1 cellular context compared by ENCODE assay signal in the genomic region with DNA sequence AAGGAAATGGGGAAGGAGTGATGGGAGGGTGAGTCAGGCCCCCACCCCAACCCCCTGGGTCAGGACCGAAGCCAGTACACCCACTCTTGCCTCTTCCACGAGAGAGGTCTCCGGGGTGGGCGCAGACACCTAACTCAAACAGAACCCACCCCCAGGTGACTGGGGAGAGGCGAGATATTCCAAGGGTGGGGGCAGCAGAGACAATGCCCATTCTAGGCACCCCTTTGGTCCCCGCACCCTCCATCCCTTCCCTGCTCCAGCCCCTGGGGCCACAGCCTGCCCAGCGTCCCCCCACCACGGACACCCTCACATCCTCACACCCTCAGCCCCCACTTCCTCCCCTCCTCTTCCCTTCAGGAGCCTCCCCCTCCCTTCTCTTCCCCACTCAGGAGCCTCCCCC.
TF ChIP-seq lines count a peak whose summit lies in the region.

No MANE protein-coding gene starts in this region.

TF ChIP-seq in GM23338, 12 proteins besides CTCF, POLR2A, EP300 and RAD21 (continued from another document):
- TF ChIP-seq, protein P1, sequence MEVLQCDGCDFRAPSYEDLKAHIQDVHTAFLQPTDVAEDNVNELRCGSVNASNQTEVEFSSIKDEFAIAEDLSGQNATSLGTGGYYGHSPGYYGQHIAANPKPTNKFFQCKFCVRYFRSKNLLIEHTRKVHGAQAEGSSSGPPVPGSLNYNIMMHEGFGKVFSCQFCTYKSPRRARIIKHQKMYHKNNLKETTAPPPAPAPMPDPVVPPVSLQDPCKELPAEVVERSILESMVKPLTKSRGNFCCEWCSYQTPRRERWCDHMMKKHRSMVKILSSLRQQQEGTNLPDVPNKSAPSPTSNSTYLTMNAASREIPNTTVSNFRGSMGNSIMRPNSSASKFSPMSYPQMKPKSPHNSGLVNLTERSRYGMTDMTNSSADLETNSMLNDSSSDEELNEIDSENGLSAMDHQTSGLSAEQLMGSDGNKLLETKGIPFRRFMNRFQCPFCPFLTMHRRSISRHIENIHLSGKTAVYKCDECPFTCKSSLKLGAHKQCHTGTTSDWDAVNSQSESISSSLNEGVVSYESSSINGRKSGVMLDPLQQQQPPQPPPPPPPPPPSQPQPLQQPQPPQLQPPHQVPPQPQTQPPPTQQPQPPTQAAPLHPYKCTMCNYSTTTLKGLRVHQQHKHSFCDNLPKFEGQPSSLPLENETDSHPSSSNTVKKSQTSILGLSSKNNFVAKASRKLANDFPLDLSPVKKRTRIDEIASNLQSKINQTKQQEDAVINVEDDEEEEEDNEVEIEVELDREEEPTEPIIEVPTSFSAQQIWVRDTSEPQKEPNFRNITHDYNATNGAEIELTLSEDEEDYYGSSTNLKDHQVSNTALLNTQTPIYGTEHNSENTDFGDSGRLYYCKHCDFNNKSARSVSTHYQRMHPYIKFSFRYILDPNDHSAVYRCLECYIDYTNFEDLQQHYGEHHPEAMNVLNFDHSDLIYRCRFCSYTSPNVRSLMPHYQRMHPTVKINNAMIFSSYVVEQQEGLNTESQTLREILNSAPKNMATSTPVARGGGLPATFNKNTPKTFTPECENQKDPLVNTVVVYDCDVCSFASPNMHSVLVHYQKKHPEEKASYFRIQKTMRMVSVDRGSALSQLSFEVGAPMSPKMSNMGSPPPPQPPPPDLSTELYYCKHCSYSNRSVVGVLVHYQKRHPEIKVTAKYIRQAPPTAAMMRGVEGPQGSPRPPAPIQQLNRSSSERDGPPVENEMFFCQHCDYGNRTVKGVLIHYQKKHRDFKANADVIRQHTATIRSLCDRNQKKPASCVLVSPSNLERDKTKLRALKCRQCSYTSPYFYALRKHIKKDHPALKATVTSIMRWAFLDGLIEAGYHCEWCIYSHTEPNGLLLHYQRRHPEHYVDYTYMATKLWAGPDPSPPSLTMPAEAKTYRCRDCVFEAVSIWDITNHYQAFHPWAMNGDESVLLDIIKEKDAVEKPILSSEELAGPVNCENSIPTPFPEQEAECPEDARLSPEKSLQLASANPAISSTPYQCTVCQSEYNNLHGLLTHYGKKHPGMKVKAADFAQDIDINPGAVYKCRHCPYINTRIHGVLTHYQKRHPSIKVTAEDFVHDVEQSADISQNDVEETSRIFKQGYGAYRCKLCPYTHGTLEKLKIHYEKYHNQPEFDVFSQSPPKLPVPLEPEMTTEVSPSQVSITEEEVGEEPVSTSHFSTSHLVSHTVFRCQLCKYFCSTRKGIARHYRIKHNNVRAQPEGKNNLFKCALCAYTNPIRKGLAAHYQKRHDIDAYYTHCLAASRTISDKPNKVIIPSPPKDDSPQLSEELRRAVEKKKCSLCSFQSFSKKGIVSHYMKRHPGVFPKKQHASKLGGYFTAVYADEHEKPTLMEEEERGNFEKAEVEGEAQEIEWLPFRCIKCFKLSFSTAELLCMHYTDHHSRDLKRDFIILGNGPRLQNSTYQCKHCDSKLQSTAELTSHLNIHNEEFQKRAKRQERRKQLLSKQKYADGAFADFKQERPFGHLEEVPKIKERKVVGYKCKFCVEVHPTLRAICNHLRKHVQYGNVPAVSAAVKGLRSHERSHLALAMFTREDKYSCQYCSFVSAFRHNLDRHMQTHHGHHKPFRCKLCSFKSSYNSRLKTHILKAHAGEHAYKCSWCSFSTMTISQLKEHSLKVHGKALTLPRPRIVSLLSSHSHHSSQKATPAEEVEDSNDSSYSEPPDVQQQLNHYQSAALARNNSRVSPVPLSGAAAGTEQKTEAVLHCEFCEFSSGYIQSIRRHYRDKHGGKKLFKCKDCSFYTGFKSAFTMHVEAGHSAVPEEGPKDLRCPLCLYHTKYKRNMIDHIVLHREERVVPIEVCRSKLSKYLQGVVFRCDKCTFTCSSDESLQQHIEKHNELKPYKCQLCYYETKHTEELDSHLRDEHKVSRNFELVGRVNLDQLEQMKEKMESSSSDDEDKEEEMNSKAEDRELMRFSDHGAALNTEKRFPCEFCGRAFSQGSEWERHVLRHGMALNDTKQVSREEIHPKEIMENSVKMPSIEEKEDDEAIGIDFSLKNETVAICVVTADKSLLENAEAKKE (CRISPR knock-in tag; IDR thresholded peaks at IDR 0.05) = no peak
